In genomic region chr2:35035883-35036282, GRCh38 we compare ENCODE assay signal across 2 cellular contexts.
TF ChIP-seq lines count a peak whose summit lies in the region.

No MANE protein-coding gene starts in this region.

TF ChIP-seq in GM23338, 12 proteins besides CTCF, POLR2A, EP300 and RAD21:
- TF ChIP-seq, protein P1, sequence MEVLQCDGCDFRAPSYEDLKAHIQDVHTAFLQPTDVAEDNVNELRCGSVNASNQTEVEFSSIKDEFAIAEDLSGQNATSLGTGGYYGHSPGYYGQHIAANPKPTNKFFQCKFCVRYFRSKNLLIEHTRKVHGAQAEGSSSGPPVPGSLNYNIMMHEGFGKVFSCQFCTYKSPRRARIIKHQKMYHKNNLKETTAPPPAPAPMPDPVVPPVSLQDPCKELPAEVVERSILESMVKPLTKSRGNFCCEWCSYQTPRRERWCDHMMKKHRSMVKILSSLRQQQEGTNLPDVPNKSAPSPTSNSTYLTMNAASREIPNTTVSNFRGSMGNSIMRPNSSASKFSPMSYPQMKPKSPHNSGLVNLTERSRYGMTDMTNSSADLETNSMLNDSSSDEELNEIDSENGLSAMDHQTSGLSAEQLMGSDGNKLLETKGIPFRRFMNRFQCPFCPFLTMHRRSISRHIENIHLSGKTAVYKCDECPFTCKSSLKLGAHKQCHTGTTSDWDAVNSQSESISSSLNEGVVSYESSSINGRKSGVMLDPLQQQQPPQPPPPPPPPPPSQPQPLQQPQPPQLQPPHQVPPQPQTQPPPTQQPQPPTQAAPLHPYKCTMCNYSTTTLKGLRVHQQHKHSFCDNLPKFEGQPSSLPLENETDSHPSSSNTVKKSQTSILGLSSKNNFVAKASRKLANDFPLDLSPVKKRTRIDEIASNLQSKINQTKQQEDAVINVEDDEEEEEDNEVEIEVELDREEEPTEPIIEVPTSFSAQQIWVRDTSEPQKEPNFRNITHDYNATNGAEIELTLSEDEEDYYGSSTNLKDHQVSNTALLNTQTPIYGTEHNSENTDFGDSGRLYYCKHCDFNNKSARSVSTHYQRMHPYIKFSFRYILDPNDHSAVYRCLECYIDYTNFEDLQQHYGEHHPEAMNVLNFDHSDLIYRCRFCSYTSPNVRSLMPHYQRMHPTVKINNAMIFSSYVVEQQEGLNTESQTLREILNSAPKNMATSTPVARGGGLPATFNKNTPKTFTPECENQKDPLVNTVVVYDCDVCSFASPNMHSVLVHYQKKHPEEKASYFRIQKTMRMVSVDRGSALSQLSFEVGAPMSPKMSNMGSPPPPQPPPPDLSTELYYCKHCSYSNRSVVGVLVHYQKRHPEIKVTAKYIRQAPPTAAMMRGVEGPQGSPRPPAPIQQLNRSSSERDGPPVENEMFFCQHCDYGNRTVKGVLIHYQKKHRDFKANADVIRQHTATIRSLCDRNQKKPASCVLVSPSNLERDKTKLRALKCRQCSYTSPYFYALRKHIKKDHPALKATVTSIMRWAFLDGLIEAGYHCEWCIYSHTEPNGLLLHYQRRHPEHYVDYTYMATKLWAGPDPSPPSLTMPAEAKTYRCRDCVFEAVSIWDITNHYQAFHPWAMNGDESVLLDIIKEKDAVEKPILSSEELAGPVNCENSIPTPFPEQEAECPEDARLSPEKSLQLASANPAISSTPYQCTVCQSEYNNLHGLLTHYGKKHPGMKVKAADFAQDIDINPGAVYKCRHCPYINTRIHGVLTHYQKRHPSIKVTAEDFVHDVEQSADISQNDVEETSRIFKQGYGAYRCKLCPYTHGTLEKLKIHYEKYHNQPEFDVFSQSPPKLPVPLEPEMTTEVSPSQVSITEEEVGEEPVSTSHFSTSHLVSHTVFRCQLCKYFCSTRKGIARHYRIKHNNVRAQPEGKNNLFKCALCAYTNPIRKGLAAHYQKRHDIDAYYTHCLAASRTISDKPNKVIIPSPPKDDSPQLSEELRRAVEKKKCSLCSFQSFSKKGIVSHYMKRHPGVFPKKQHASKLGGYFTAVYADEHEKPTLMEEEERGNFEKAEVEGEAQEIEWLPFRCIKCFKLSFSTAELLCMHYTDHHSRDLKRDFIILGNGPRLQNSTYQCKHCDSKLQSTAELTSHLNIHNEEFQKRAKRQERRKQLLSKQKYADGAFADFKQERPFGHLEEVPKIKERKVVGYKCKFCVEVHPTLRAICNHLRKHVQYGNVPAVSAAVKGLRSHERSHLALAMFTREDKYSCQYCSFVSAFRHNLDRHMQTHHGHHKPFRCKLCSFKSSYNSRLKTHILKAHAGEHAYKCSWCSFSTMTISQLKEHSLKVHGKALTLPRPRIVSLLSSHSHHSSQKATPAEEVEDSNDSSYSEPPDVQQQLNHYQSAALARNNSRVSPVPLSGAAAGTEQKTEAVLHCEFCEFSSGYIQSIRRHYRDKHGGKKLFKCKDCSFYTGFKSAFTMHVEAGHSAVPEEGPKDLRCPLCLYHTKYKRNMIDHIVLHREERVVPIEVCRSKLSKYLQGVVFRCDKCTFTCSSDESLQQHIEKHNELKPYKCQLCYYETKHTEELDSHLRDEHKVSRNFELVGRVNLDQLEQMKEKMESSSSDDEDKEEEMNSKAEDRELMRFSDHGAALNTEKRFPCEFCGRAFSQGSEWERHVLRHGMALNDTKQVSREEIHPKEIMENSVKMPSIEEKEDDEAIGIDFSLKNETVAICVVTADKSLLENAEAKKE (CRISPR knock-in tag; IDR thresholded peaks at IDR 0.05): no peak
- TF ChIP-seq STAT1 (IDR thresholded peaks at IDR 0.05; ENCODE audit: unreplicated experiment) (no peak), CREB1 (CRISPR knock-in tag; IDR thresholded peaks at IDR 0.05; ENCODE audit: low read depth) (no peak), POLR2AphosphoS5 (IDR thresholded peaks at IDR 0.05; ENCODE audit: low read depth) (no peak), ZNF331 (CRISPR knock-in tag; IDR thresholded peaks at IDR 0.05; ENCODE audit: low read depth) (no peak), JUNB (IDR thresholded peaks at IDR 0.05; ENCODE audit: unreplicated experiment) (no peak), ZNF114 (CRISPR knock-in tag; IDR thresholded peaks at IDR 0.05) (no peak), EZH2 (IDR thresholded peaks at IDR 0.05; ENCODE audit: low read depth, unreplicated experiment) (no peak), EZH2phosphoT487 (IDR thresholded peaks at IDR 0.05; ENCODE audit: unreplicated experiment) (no peak)
- TF ChIP-seq, protein P2, sequence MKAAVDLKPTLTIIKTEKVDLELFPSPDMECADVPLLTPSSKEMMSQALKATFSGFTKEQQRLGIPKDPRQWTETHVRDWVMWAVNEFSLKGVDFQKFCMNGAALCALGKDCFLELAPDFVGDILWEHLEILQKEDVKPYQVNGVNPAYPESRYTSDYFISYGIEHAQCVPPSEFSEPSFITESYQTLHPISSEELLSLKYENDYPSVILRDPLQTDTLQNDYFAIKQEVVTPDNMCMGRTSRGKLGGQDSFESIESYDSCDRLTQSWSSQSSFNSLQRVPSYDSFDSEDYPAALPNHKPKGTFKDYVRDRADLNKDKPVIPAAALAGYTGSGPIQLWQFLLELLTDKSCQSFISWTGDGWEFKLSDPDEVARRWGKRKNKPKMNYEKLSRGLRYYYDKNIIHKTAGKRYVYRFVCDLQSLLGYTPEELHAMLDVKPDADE (IDR thresholded peaks at IDR 0.05): no peak
- TF ChIP-seq, protein P3, sequence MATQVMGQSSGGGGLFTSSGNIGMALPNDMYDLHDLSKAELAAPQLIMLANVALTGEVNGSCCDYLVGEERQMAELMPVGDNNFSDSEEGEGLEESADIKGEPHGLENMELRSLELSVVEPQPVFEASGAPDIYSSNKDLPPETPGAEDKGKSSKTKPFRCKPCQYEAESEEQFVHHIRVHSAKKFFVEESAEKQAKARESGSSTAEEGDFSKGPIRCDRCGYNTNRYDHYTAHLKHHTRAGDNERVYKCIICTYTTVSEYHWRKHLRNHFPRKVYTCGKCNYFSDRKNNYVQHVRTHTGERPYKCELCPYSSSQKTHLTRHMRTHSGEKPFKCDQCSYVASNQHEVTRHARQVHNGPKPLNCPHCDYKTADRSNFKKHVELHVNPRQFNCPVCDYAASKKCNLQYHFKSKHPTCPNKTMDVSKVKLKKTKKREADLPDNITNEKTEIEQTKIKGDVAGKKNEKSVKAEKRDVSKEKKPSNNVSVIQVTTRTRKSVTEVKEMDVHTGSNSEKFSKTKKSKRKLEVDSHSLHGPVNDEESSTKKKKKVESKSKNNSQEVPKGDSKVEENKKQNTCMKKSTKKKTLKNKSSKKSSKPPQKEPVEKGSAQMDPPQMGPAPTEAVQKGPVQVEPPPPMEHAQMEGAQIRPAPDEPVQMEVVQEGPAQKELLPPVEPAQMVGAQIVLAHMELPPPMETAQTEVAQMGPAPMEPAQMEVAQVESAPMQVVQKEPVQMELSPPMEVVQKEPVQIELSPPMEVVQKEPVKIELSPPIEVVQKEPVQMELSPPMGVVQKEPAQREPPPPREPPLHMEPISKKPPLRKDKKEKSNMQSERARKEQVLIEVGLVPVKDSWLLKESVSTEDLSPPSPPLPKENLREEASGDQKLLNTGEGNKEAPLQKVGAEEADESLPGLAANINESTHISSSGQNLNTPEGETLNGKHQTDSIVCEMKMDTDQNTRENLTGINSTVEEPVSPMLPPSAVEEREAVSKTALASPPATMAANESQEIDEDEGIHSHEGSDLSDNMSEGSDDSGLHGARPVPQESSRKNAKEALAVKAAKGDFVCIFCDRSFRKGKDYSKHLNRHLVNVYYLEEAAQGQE (IDR thresholded peaks at IDR 0.05; ENCODE audit: unreplicated experiment): no peak

TF ChIP-seq in GM12878, 131 proteins besides CTCF, POLR2A, EP300 and RAD21 (continued from another document):
- TF ChIP-seq, protein P4, sequence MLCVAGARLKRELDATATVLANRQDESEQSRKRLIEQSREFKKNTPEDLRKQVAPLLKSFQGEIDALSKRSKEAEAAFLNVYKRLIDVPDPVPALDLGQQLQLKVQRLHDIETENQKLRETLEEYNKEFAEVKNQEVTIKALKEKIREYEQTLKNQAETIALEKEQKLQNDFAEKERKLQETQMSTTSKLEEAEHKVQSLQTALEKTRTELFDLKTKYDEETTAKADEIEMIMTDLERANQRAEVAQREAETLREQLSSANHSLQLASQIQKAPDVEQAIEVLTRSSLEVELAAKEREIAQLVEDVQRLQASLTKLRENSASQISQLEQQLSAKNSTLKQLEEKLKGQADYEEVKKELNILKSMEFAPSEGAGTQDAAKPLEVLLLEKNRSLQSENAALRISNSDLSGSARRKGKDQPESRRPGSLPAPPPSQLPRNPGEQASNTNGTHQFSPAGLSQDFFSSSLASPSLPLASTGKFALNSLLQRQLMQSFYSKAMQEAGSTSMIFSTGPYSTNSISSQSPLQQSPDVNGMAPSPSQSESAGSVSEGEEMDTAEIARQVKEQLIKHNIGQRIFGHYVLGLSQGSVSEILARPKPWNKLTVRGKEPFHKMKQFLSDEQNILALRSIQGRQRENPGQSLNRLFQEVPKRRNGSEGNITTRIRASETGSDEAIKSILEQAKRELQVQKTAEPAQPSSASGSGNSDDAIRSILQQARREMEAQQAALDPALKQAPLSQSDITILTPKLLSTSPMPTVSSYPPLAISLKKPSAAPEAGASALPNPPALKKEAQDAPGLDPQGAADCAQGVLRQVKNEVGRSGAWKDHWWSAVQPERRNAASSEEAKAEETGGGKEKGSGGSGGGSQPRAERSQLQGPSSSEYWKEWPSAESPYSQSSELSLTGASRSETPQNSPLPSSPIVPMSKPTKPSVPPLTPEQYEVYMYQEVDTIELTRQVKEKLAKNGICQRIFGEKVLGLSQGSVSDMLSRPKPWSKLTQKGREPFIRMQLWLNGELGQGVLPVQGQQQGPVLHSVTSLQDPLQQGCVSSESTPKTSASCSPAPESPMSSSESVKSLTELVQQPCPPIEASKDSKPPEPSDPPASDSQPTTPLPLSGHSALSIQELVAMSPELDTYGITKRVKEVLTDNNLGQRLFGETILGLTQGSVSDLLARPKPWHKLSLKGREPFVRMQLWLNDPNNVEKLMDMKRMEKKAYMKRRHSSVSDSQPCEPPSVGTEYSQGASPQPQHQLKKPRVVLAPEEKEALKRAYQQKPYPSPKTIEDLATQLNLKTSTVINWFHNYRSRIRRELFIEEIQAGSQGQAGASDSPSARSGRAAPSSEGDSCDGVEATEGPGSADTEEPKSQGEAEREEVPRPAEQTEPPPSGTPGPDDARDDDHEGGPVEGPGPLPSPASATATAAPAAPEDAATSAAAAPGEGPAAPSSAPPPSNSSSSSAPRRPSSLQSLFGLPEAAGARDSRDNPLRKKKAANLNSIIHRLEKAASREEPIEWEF (IDR thresholded peaks at IDR 0.05; ENCODE audit: insufficient replicate concordance, low read depth, low read length): no peak
- no peak for TF ChIP-seq WRNIP1 (IDR thresholded peaks at IDR 0.05; ENCODE audit: borderline replicate concordance, low read depth, low read length)
- TF ChIP-seq JUND (IDR thresholded peaks at IDR 0.05; ENCODE audit: low read depth, low read length): no peak
- TF ChIP-seq, protein P5, sequence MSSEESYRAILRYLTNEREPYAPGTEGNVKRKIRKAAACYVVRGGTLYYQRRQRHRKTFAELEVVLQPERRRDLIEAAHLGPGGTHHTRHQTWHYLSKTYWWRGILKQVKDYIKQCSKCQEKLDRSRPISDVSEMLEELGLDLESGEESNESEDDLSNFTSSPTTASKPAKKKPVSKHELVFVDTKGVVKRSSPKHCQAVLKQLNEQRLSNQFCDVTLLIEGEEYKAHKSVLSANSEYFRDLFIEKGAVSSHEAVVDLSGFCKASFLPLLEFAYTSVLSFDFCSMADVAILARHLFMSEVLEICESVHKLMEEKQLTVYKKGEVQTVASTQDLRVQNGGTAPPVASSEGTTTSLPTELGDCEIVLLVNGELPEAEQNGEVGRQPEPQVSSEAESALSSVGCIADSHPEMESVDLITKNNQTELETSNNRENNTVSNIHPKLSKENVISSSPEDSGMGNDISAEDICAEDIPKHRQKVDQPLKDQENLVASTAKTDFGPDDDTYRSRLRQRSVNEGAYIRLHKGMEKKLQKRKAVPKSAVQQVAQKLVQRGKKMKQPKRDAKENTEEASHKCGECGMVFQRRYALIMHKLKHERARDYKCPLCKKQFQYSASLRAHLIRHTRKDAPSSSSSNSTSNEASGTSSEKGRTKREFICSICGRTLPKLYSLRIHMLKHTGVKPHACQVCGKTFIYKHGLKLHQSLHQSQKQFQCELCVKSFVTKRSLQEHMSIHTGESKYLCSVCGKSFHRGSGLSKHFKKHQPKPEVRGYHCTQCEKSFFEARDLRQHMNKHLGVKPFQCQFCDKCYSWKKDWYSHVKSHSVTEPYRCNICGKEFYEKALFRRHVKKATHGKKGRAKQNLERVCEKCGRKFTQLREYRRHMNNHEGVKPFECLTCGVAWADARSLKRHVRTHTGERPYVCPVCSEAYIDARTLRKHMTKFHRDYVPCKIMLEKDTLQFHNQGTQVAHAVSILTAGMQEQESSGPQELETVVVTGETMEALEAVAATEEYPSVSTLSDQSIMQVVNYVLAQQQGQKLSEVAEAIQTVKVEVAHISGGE (CRISPR knock-in tag; IDR thresholded peaks at IDR 0.05): no peak
